ENCODE assay signal across 27 cellular contexts in genomic region chr9:3924145-3924544, GRCh38.
"Had no signal": no experiment of that assay in that cellular context is flagged by ENCODE, and none has a peak within 500 bp of the region (broad histone marks: within the 10 kb centered on the region; RNA-seq: fewer than 3 reads in every experiment).

No MANE protein-coding gene starts in this region.

- H3K27ac Mint-ChIP-seq: mesothelial cell of epicardium; naive B cell; natural killer cell; nephron progenitor cell; stimulated activated effector memory CD8-positive, alpha-beta T cell treated with anti-CD3 and anti-CD28 coated beads, Interleukin-12 subunit alpha, Interleukin-12 subunit beta, amount 100 ng/mL, for 72 hours; stimulated activated naive CD8-positive, alpha-beta T cell treated with anti-CD3 and anti-CD28 coated beads, Interleukin-15, Interleukin-2, amounts not matched to agents 100 ng/mL and 50 ng/mL, for 24 hours had no signal

- DNase-seq: hypothalamus; islet precursor cell; left ventricle myocardium inferior; mesendoderm; naive B cell; natural killer cell; nephron progenitor cell; nucleus accumbens; pancreas; posterior cingulate gyrus; retina; right cardiac atrium; sigmoid colon; small intestine; spleen; stimulated activated CD4-positive, alpha-beta T cell treated with anti-CD3 and anti-CD28 coated beads, Interleukin-4, amount 100 ng/mL, for 24 hours; stimulated activated naive CD4-positive, alpha-beta T cell; tibial artery; trophoblast cell; upper lobe of right lung had no signal

- H3K36me3 Mint-ChIP-seq: mesothelial cell of epicardium; naive B cell; natural killer cell; stimulated activated effector memory CD8-positive, alpha-beta T cell treated with anti-CD3 and anti-CD28 coated beads, Interleukin-12 subunit alpha, Interleukin-12 subunit beta, amount 100 ng/mL, for 72 hours had no signal

- H3K4me1 Mint-ChIP-seq: naive B cell; natural killer cell; stimulated activated effector memory CD8-positive, alpha-beta T cell treated with anti-CD3 and anti-CD28 coated beads, Interleukin-12 subunit alpha, Interleukin-12 subunit beta, amount 100 ng/mL, for 72 hours had no signal

- H3K27ac ChIP-seq: left ventricle myocardium inferior, pancreas, prostate gland, sigmoid colon, spleen, suprapubic skin, thoracic aorta, tibial artery, upper lobe of right lung had no signal

- H3K4me3 Mint-ChIP-seq: mesothelial cell of epicardium; naive B cell; natural killer cell; nephron progenitor cell; stimulated activated effector memory CD8-positive, alpha-beta T cell treated with anti-CD3 and anti-CD28 coated beads, Interleukin-12 subunit alpha, Interleukin-12 subunit beta, amount 100 ng/mL, for 72 hours; stimulated activated naive CD8-positive, alpha-beta T cell treated with anti-CD3 and anti-CD28 coated beads, Interleukin-15, Interleukin-2, amounts not matched to agents 100 ng/mL and 50 ng/mL, for 24 hours had no signal

- ATAC-seq: natural killer cell; pancreas; right cardiac atrium; stimulated activated effector memory CD8-positive, alpha-beta T cell treated with anti-CD3 and anti-CD28 coated beads, Interleukin-12 subunit alpha, Interleukin-12 subunit beta, amount 100 ng/mL, for 72 hours; upper lobe of right lung had no signal

- H3K9me3 ChIP-seq: left ventricle myocardium inferior, pancreas, prostate gland, sigmoid colon, spleen, suprapubic skin, thoracic aorta, tibial artery, upper lobe of right lung had no signal

- H3K27me3 ChIP-seq: pancreas, sigmoid colon, spleen, suprapubic skin, tibial artery, upper lobe of right lung had no signal

- H3K9me3 Mint-ChIP-seq: mesothelial cell of epicardium; naive B cell; stimulated activated effector memory CD8-positive, alpha-beta T cell treated with anti-CD3 and anti-CD28 coated beads, Interleukin-12 subunit alpha, Interleukin-12 subunit beta, amount 100 ng/mL, for 72 hours; stimulated activated naive CD8-positive, alpha-beta T cell treated with anti-CD3 and anti-CD28 coated beads, Interleukin-15, Interleukin-2, amounts not matched to agents 100 ng/mL and 50 ng/mL, for 24 hours had no signal

- H3K36me3 ChIP-seq: left ventricle myocardium inferior, pancreas, prostate gland, sigmoid colon, spleen, suprapubic skin, thoracic aorta, upper lobe of right lung had no signal

- H3K4me1 ChIP-seq: prostate gland, sigmoid colon, spleen, suprapubic skin, tibial artery, upper lobe of right lung had no signal

- H3K4me3 ChIP-seq: left ventricle myocardium inferior, lung, pancreas, prostate gland, sigmoid colon, spleen, suprapubic skin, thoracic aorta, tibial artery, upper lobe of right lung had no signal
